9 cellular contexts compared by ENCODE assay signal in the genomic region with DNA sequence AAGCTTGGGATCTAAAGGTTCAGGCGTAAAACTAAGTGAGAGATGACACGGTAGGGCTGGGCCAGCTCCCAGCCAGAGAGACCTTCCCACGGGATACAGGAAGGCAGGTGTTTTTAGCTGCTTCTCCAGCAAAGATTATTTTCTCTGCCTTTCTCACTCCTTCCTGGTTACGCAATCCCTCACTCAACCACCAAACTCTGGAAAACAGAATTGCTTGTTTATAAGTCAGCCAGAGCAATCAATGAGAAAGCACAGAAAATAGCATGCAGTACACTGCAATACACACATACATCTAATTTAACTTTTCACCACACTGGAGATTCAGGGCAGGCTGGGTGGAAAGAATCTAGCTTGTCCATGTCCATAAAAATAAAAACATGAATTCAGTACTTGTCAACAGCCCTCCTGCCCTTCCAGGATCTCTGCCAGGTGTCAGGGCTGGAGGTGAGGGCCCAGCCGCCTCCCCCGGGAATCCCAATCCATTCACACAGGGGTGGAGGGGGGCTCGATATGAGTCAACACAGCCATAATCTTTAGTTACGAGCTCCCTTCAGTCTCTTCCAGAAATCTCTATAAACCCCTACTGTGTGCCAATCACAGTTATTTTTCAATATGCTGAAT. TPM values are rescaled to one million over a fixed set of nuclear protein-coding genes. Genes with fewer than 3 reads are reported as not detected.
A peak's percentile ranks its signal among the peaks of the same experiment; 100 is the strongest.
DNase-seq lines count a peak whose midpoint lies in the region; ATAC-seq and TF ChIP-seq lines count a peak whose summit lies in the region.
"Had no signal": no experiment of that assay in that cellular context is flagged by ENCODE, and none has a peak within 500 bp of the region (broad histone marks: within the 10 kb centered on the region; RNA-seq: fewer than 3 reads in every experiment).

No MANE protein-coding gene starts in this region.

- peaks cover 65% of the 10 kb centered on the region for H3K4me1 ChIP-seq in PC-3 (ENCODE audit: insufficient read depth, low read length)

- no peaks in the 10 kb centered on the region for H4K20me1 ChIP-seq in PC-3 (ENCODE audit: low read length)

- no peaks in the 10 kb centered on the region for H3K9me3 Mint-ChIP-seq in progenitor cell of endocrine pancreas (ENCODE audit: low read depth)
- no peaks in the 10 kb centered on the region for H3K9me3 Mint-ChIP-seq in activated T-cell treated with anti-CD3 and anti-CD28 coated beads, Interleukin-2, amount 50 U/mL, for 72 hours
- no peaks in the 10 kb centered on the region for H3K9me3 Mint-ChIP-seq in activated T-helper 17 cell treated with anti-CD3 and anti-CD28 coated beads, Interleukin-2, amount 50 U/mL, for 72 hours

- H3K27ac ChIP-seq in PC-3 (ENCODE audit: low read length) = peak overlapping the region; percentile 93

- CTCF ChIA-PET in PC-3 (lab: Charles Lee) = no interaction called here

- H3K9me3 ChIP-seq in PC-3 (ENCODE audit: low read length) = no peaks in the 10 kb centered on the region

- ATAC-seq in PC-3 = peak; percentile 47
- ATAC-seq in HG02885 (IDR thresholded peaks at IDR 0.05; ENCODE audit: poor library complexity, unreplicated experiment) = no peak
- no peak for ATAC-seq in activated T-cell treated with anti-CD3 and anti-CD28 coated beads, Interleukin-2, amount 50 U/mL, for 72 hours (replicated peaks in 1 of 2)
- no peak for ATAC-seq in activated T-helper 17 cell treated with anti-CD3 and anti-CD28 coated beads, Interleukin-2, amount 50 U/mL, for 72 hours (replicated peaks)

- peak overlapping the region; percentile 90 for H3K27ac Mint-ChIP-seq in progenitor cell of endocrine pancreas
- no peak overlapping the region for H3K27ac Mint-ChIP-seq in activated T-cell treated with anti-CD3 and anti-CD28 coated beads, Interleukin-2, amount 50 U/mL, for 72 hours
- H3K27ac Mint-ChIP-seq in activated T-helper 17 cell treated with anti-CD3 and anti-CD28 coated beads, Interleukin-2, amount 50 U/mL, for 72 hours = no peak overlapping the region

- no peaks in the 10 kb centered on the region for H3K27me3 ChIP-seq in PC-3 (ENCODE audit: low read length)

- H3K27me3 Mint-ChIP-seq in progenitor cell of endocrine pancreas = no peaks in the 10 kb centered on the region
- H3K27me3 Mint-ChIP-seq in activated T-cell treated with anti-CD3 and anti-CD28 coated beads, Interleukin-2, amount 50 U/mL, for 72 hours (ENCODE audit: low read depth) = no peaks in the 10 kb centered on the region
- H3K27me3 Mint-ChIP-seq in activated T-helper 17 cell treated with anti-CD3 and anti-CD28 coated beads, Interleukin-2, amount 50 U/mL, for 72 hours = no peaks in the 10 kb centered on the region

- no TSS peak for BruUV-seq in PC-3 (replicated peaks; lab: Mats Ljungman, UMichigan)

- TF ChIP-seq CTCF in PC-3 (conservative IDR thresholded peaks at IDR 0.05; ENCODE audit: low read depth, low read length) (no peak), fibroblast of villous mesenchyme (IDR thresholded peaks at IDR 0.05; ENCODE audit: insufficient read depth, low read depth, low read length) (no peak), progenitor cell of endocrine pancreas (IDR thresholded peaks at IDR 0.05; ENCODE audit: unreplicated experiment) (no peak)

- peaks cover 78% of the 10 kb centered on the region for H3K79me2 ChIP-seq in PC-3 (ENCODE audit: low read length)

- no peak overlapping the region for H2AFZ ChIP-seq in PC-3 (ENCODE audit: low read length)

- peaks cover 2% of the 10 kb centered on the region for H3K36me3 Mint-ChIP-seq in progenitor cell of endocrine pancreas (ENCODE audit: insufficient read depth)
- no peaks in the 10 kb centered on the region for H3K36me3 Mint-ChIP-seq in activated T-cell treated with anti-CD3 and anti-CD28 coated beads, Interleukin-2, amount 50 U/mL, for 72 hours (ENCODE audit: insufficient read depth in 2 of 2)
- H3K36me3 Mint-ChIP-seq in activated T-helper 17 cell treated with anti-CD3 and anti-CD28 coated beads, Interleukin-2, amount 50 U/mL, for 72 hours (ENCODE audit: low read depth) = no peaks in the 10 kb centered on the region

- H3K9me2 ChIP-seq in PC-3 (replicated peaks; ENCODE audit: low read length) = no peaks in the 10 kb centered on the region

- H3K4me2 ChIP-seq in PC-3 (ENCODE audit: low read length) = peak overlapping the region; percentile 65

- no peak overlapping the region for H3K4me3 Mint-ChIP-seq in progenitor cell of endocrine pancreas (ENCODE audit: low read depth)
- H3K4me3 Mint-ChIP-seq in activated T-cell treated with anti-CD3 and anti-CD28 coated beads, Interleukin-2, amount 50 U/mL, for 72 hours = no peak overlapping the region
- no peak overlapping the region for H3K4me3 Mint-ChIP-seq in activated T-helper 17 cell treated with anti-CD3 and anti-CD28 coated beads, Interleukin-2, amount 50 U/mL, for 72 hours

- peaks cover 10% of the 10 kb centered on the region for H3K36me3 ChIP-seq in PC-3 (ENCODE audit: low read depth, low read length)

- H3F3A ChIP-seq in PC-3 (ENCODE audit: low read length, unreplicated experiment) = no peaks in the 10 kb centered on the region

- DNase-seq in HCEC 1CT (peak; percentile 48), PC-3 (peak; percentile 78), fibroblast of villous mesenchyme (ENCODE audit: low read depth) (peak; percentile 83), progenitor cell of endocrine pancreas (ENCODE audit: low spot score, unreplicated experiment) (no peak), SKM-1 (lab: John Stamatoyannopoulos, UW; ENCODE audit: unreplicated experiment) (no peak)
- no peak for DNase-seq in activated T-cell treated with anti-CD3 and anti-CD28 coated beads, Interleukin-2, amount 50 U/mL, for 72 hours
- DNase-seq: activated T-cell treated with anti-CD3 and anti-CD28 coated beads for 4 hours had no signal

- peaks cover 41% of the 10 kb centered on the region for H3K4me1 Mint-ChIP-seq in progenitor cell of endocrine pancreas (ENCODE audit: low read depth)
- H3K4me1 Mint-ChIP-seq in activated T-cell treated with anti-CD3 and anti-CD28 coated beads, Interleukin-2, amount 50 U/mL, for 72 hours (ENCODE audit: low read depth) = no peaks in the 10 kb centered on the region
- H3K4me1 Mint-ChIP-seq in activated T-helper 17 cell treated with anti-CD3 and anti-CD28 coated beads, Interleukin-2, amount 50 U/mL, for 72 hours = no peaks in the 10 kb centered on the region

- no peak overlapping the region for H3K4me3 ChIP-seq in PC-3 (ENCODE audit: low read length)
- no peak overlapping the region for H3K4me3 ChIP-seq in fibroblast of villous mesenchyme (ENCODE audit: low read depth, low read length)

- POLR2A ChIA-PET in PC-3 (lab: Charles Lee; ENCODE audit: unreplicated experiment) = interaction anchor here (0.7 kb wide), 1 partner anchor 111 kb away, joined by 3 read pairs; no protein-coding TSS in a partner anchor

- peak overlapping the region; percentile 58 for H3K9ac ChIP-seq in PC-3 (ENCODE audit: low read length)

- intact Hi-C loops in PC-3 (cut with micrococcal nuclease) = no loop called here

RNA-seq across cellular contexts. Expression of a gene that starts 12.2 kb away (rescaled TPM):
- total RNA-seq in PC-3 (2014; rRNA removed) = 21.8 and 32.8 TPM in 2 replicates
- 2.6 TPM in 2 replicates for total RNA-seq in fibroblast of villous mesenchyme
- total RNA-seq in progenitor cell of endocrine pancreas = 33.9 and 40.2 TPM in 2 replicates
- total RNA-seq in activated T-cell treated with anti-CD3 and anti-CD28 coated beads, Interleukin-2, amount 50 U/mL, for 72 hours = 1 to 10 TPM in 1 of 2 donors, under 1 TPM in 1; 0.95 to 1.5 TPM
- 1 to 10 TPM; 2.3 TPM for total RNA-seq in activated T-helper 17 cell treated with anti-CD3 and anti-CD28 coated beads, Interleukin-2, amount 50 U/mL, for 72 hours

RNA-seq across cellular contexts. Expression of a gene that starts 28.5 kb away (rescaled TPM):
- total RNA-seq in PC-3 (2014; rRNA removed) (3.9 and 6.9 TPM in 2 replicates), fibroblast of villous mesenchyme (7.8 and 8.1 TPM in 2 replicates), progenitor cell of endocrine pancreas (13.4 and 15.6 TPM in 2 replicates)
- total RNA-seq in activated T-cell treated with anti-CD3 and anti-CD28 coated beads, Interleukin-2, amount 50 U/mL, for 72 hours = 10 to 100 TPM; 11.6 to 18.9 TPM
- total RNA-seq in activated T-helper 17 cell treated with anti-CD3 and anti-CD28 coated beads, Interleukin-2, amount 50 U/mL, for 72 hours = 10 to 100 TPM; 10.4 to 10.7 TPM

Comparison
In these comparisons a context has a peak if more than half of its experiments do, and no peak if none do; other contexts are left out.
1. DNase-seq: peak in HCEC 1CT (single experiment), PC-3 (single experiment) and fibroblast of villous mesenchyme (single experiment); none in progenitor cell of endocrine pancreas (single experiment), SKM-1 (single experiment) and activated T-cell treated with anti-CD3 and anti-CD28 coated beads, Interleukin-2, amount 50 U/mL, for 72 hours (0 of 2).